Comparison of ENCODE assay signal across 16 cellular contexts in the genomic region with DNA sequence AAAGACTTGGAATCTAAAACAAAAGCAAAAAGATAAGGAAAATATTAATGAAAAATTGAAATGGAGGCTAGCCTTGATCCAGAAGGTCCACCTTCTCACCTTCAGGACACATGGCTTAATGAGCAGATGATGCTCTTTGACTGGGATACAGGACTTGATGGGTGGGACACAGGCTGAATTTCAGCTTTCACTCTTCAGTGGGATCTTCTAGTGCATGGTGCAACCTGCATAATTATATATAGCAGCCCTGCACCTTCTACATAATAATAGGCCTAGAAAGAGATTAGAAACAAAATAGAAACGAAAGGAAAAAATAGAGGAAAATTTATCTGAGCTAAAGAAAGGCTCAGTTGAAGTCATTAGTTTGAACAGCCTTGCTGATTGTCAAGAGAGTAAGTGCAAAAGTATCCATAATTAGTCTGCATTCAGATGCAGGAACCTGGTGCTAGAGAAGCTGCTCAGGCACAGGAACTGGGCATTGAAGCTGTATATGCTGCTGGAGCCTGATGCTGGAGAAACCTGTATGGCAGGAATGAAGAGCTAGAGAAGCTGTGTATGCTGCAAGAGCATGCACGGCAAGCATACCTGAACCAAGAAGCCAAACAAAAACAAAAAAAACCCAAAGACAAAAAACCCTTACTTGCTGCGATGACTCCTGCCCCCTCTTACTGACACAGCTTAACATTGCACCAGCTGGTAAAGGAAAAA. TPM values are rescaled to one million over a fixed set of nuclear protein-coding genes. Genes with fewer than 3 reads are reported as not detected.
A peak's percentile ranks its signal among the peaks of the same experiment; 100 is the strongest.
DNase-seq lines count a peak whose midpoint lies in the region; ATAC-seq, FAIRE-seq and TF ChIP-seq lines count a peak whose summit lies in the region.
"Had no signal": no experiment of that assay in that cellular context is flagged by ENCODE, and none has a peak within 500 bp of the region (broad histone marks: within the 10 kb centered on the region; RNA-seq: fewer than 3 reads in every experiment).

No MANE protein-coding gene starts in this region.

- H3K9me1 ChIP-seq in keratinocyte (ENCODE audit: control insufficient read depth, extremely low read depth, insufficient read depth, low read length) = no peaks in the 10 kb centered on the region

- no peaks in the 10 kb centered on the region for H3K27me3 ChIP-seq in keratinocyte (ENCODE audit: control insufficient read depth, extremely low read depth, insufficient read depth, low read length)

- no peak for TF ChIP-seq CTCF in WTC11 (IDR thresholded peaks at IDR 0.05)
- no peak for TF ChIP-seq CTCF in keratinocyte (optimal IDR thresholded peaks at IDR 0.05 in 1 of 3, IDR thresholded peaks at IDR 0.05 in 1 of 3, conservative IDR thresholded peaks at IDR 0.05 in 1 of 3; ENCODE audit: extremely low read depth in 1 of 3, insufficient read depth in 2 of 3, low read length in 3 of 3)
- no peak for TF ChIP-seq CTCF in GM13977 (IDR thresholded peaks at IDR 0.05; ENCODE audit: extremely low read depth, insufficient read depth, missing control alignments)

- H3K27ac ChIP-seq in keratinocyte (ENCODE audit: control insufficient read depth, insufficient read depth, low read length) = no peak overlapping the region

- no peak overlapping the region for H3K4me3 ChIP-seq in keratinocyte (ENCODE audit: control insufficient read depth in 2 of 3, extremely low read depth in 1 of 3, insufficient read depth in 2 of 3, low read depth in 1 of 3, low read length in 3 of 3)

- DNase-seq in left ventricle myocardium superior (no peak), cardiac septum (ENCODE audit: low spot score) (no peak), WTC11 (ENCODE audit: low spot score) (peak; percentile 37), keratinocyte (ENCODE audit: low read depth, low spot score) (no peak), NCI-H524 treated with DMSO at 0.1 percent for 48 hours (lab: John Stamatoyannopoulos, UW) (no peak), GM13977 (ENCODE audit: low spot score) (no peak)
- DNase-seq: activated CD4-positive, alpha-beta T cell treated with anti-CD3 and anti-CD28 coated beads, Interleukin-2, amount 10 ng/mL, durations not matched to agents 24 days and 14 days; activated effector memory CD4-positive, alpha-beta T cell treated with Interleukin-2 at 50 U/mL for 16 hours; central memory CD4-positive, alpha-beta T cell; erythroblast; Kasumi-1; NCI-H510A; SW 1271 had no signal

- in situ Hi-C loops in GM13977 (cut with MboI; ENCODE audit: low pct_unique_long_range_greater_than_20kb, low sequenced_read_pairs, unreplicated experiment) = no loop called here

- H2AFZ ChIP-seq in keratinocyte (ENCODE audit: control insufficient read depth, low read length) = no peak overlapping the region

- POLR2A ChIA-PET in WTC11 (lab: Charles Lee) = interaction anchor here (1.1 kb wide), 1 partner anchor 24 kb away, joined by 4 read pairs; no protein-coding TSS in a partner anchor

- dilution Hi-C loops in keratinocyte (cut with MboI; ENCODE audit: extremely low pct_ligation_motif_present, low sequenced_read_pairs) = no loop called here

- H3K9me3 Mint-ChIP-seq in WTC11 = peaks cover 10% of the 10 kb centered on the region

- H3K27ac Mint-ChIP-seq in WTC11 = peak overlapping the region; percentile 96
- H3K27ac Mint-ChIP-seq: activated CD4-positive, alpha-beta T cell treated with anti-CD3 and anti-CD28 coated beads, Interleukin-2, amount 10 ng/mL, durations not matched to agents 24 days and 14 days had no signal

- peaks cover 54% of the 10 kb centered on the region for H3K4me1 Mint-ChIP-seq in WTC11

- H3K27me3 Mint-ChIP-seq in WTC11 (ENCODE audit: low read depth) = no peaks in the 10 kb centered on the region
- H3K27me3 Mint-ChIP-seq: activated CD4-positive, alpha-beta T cell treated with anti-CD3 and anti-CD28 coated beads, Interleukin-2, amount 10 ng/mL, durations not matched to agents 24 days and 14 days had no signal

- peaks cover 7% of the 10 kb centered on the region for H3K4me1 ChIP-seq in keratinocyte (ENCODE audit: control insufficient read depth, extremely low read depth, insufficient read depth, low read length)

- H3K9ac ChIP-seq in keratinocyte (ENCODE audit: control insufficient read depth, extremely low read depth, insufficient read depth, low read length) = no peak overlapping the region

- CTCF ChIA-PET in WTC11 (lab: Charles Lee) = interaction anchor here (0.8 to 2.0 kb wide), 9 partner anchors 9 to 450 kb away, joined by 3 to 7 read pairs (median 4); partner anchors contain the start of gene MKLN1

- ATAC-seq in left ventricle myocardium superior (peak; percentile 15), WTC11 (peak; percentile 98), HG03108 (IDR thresholded peaks at IDR 0.05; ENCODE audit: unreplicated experiment) (no peak), GM19455 (IDR thresholded peaks at IDR 0.05; ENCODE audit: unreplicated experiment) (no peak)

- peaks cover 3% of the 10 kb centered on the region for H4K20me1 ChIP-seq in keratinocyte (ENCODE audit: control insufficient read depth, extremely low read depth, insufficient read depth, low read length)

- H3K36me3 ChIP-seq in keratinocyte (ENCODE audit: control insufficient read depth in 2 of 2, extremely low read depth in 1 of 2, insufficient read depth in 2 of 2, low read length in 2 of 2) = no peaks in the 10 kb centered on the region

- H3K36me3 Mint-ChIP-seq in WTC11 = peaks cover 15% of the 10 kb centered on the region

- peak overlapping the region; percentile 43 for H3K4me3 Mint-ChIP-seq in WTC11
- H3K4me3 Mint-ChIP-seq: activated CD4-positive, alpha-beta T cell treated with anti-CD3 and anti-CD28 coated beads, Interleukin-2, amount 10 ng/mL, durations not matched to agents 24 days and 14 days had no signal

- peaks cover 84% of the 10 kb centered on the region for H3K79me2 ChIP-seq in keratinocyte (ENCODE audit: control insufficient read depth, insufficient read depth, low read length)

- H3K9me3 ChIP-seq in keratinocyte (ENCODE audit: control insufficient read depth, low read depth, low read length) = no peaks in the 10 kb centered on the region

- intact Hi-C loops in left ventricle myocardium superior (cut with micrococcal nuclease) = no loop called here
- intact Hi-C loops in cardiac septum (cut with DNase I) = no loop called here

- FAIRE-seq in keratinocyte (lab: Jason Lieb, UNC) = peak; percentile 26
- FAIRE-seq: GM18507 had no signal

- H3K4me2 ChIP-seq in keratinocyte (ENCODE audit: control insufficient read depth, extremely low read depth, insufficient read depth, low read depth, low read length) = peak overlapping the region; percentile 13

TF ChIP-seq in WTC11, 78 proteins besides CTCF, POLR2A, EP300 and RAD21:
- TF ChIP-seq ATF6 (CRISPR knock-in tag; IDR thresholded peaks at IDR 0.05) = no peak
- no peak for TF ChIP-seq SOX15 (CRISPR knock-in tag; IDR thresholded peaks at IDR 0.05)
- TF ChIP-seq EMX1 (CRISPR knock-in tag; IDR thresholded peaks at IDR 0.05) = 0 out of 2 replicates have a peak, but pooled peaks have one; percentile 51
TF ChIP-seq in WTC11: peak in this region for 1.

RNA-seq across cellular contexts. Expression of gene MKLN1, which starts 19.4 kb away (rescaled TPM):
- total RNA-seq in left ventricle myocardium superior (44.9 TPM), cardiac septum (45.4 TPM), WTC11 (2021) (37.6 to 40.9 TPM (median 40.5 TPM) in 3 replicates)
- 28.3 to 43.8 TPM (median 36.1 TPM) in 3 replicates for polyA plus RNA-seq in keratinocyte
- polyA plus RNA-seq in keratinocyte (2011; ENCODE audit: low read depth) = 15.0 TPM
- polyA plus RNA-seq in keratinocyte (2011; cell fraction: cytosol; rRNA removed) = 16.9 and 39.5 TPM in 2 replicates
- 36.3 and 39.2 TPM in 2 replicates for polyA plus RNA-seq in keratinocyte (2011; cell fraction: nucleus; rRNA removed)
- polyA plus RNA-seq in keratinocyte (2012; ENCODE audit: low replicate concordance) = 16.7 and 19.2 TPM in 2 replicates
- polyA minus RNA-seq in keratinocyte = 42.8 to 123 TPM (median 84.0 TPM) in 3 replicates
- 22.4 TPM for polyA minus RNA-seq in keratinocyte (2011; cell fraction: cytosol; rRNA and poly(A)+ RNA removed)
- polyA minus RNA-seq in keratinocyte (2011; cell fraction: nucleus; rRNA and poly(A)+ RNA removed) = 65.5 and 127 TPM in 2 replicates

Comparison
In these comparisons a context has a peak if more than half of its experiments do, and no peak if none do; other contexts are left out.
1. ATAC-seq: peak in left ventricle myocardium superior (single experiment) and WTC11 (single experiment); none in HG03108 (single experiment) and GM19455 (single experiment).